ENCODE assay signal across 8 cellular contexts in genomic region chr2:70647873-70648481, GRCh38.
DNase-seq lines count a peak whose midpoint lies in the region; ATAC-seq, FAIRE-seq and TF ChIP-seq lines count a peak whose summit lies in the region.

No MANE protein-coding gene starts in this region.

- FAIRE-seq in GM18507 (lab: Jason Lieb, UNC) = peak; percentile 71

- DNase-seq in ACHN (peak; percentile 75), GM18507 (ENCODE audit: extremely low spot score, insufficient read length, low read depth) (peak; percentile 26), SJSA1 (ENCODE audit: low read depth in 1 of 2, low spot score in 2 of 2) (peak; percentile 39 to 62), Right ventricle myocardium superior (peak; percentile 69), putamen (ENCODE audit: low spot score) (peak; percentile 44), amniotic stem cell (lab: John Stamatoyannopoulos, UW) (no peak)
- peak; percentile 34 to 74 (median 54) for DNase-seq in activated naive CD4-positive, alpha-beta T cell (lab: John Stamatoyannopoulos, UW)

- no peak overlapping the region for H3K27ac ChIP-seq in SJSA1

- H3K9me3 ChIP-seq in SJSA1 (replicated peaks) = no peaks in the 10 kb centered on the region

- peak; percentile 65 for ATAC-seq in Right ventricle myocardium superior (ENCODE audit: poor library complexity)

- no peak overlapping the region for H3K4me3 ChIP-seq in SJSA1

- intact Hi-C loops in Right ventricle myocardium superior (cut with DNase I) = loop anchor here (10.0 kb wide), 1 partner anchor 303 kb away; no protein-coding TSS in a partner anchor

- peak; percentile 77 for TF ChIP-seq CTCF in LNCAP (IDR thresholded peaks at IDR 0.05)

- in situ Hi-C loops in ACHN (cut with HindIII; ENCODE audit: low pct_ligation_motif_present, low pct_unique_long_range_greater_than_20kb, low sequenced_read_pairs) = loop anchor here (25.0 kb wide), 1 partner anchor 336 kb away; the partner anchor contains the start of gene FAM136A

- H3K36me3 ChIP-seq in SJSA1 = no peaks in the 10 kb centered on the region

- H3K27me3 ChIP-seq in SJSA1 (replicated peaks) = peaks cover 5% of the 10 kb centered on the region; the same call in 1 of the 2 replicates

- no peaks in the 10 kb centered on the region for H3K4me1 ChIP-seq in SJSA1 (replicated peaks)
